In the genomic region with DNA sequence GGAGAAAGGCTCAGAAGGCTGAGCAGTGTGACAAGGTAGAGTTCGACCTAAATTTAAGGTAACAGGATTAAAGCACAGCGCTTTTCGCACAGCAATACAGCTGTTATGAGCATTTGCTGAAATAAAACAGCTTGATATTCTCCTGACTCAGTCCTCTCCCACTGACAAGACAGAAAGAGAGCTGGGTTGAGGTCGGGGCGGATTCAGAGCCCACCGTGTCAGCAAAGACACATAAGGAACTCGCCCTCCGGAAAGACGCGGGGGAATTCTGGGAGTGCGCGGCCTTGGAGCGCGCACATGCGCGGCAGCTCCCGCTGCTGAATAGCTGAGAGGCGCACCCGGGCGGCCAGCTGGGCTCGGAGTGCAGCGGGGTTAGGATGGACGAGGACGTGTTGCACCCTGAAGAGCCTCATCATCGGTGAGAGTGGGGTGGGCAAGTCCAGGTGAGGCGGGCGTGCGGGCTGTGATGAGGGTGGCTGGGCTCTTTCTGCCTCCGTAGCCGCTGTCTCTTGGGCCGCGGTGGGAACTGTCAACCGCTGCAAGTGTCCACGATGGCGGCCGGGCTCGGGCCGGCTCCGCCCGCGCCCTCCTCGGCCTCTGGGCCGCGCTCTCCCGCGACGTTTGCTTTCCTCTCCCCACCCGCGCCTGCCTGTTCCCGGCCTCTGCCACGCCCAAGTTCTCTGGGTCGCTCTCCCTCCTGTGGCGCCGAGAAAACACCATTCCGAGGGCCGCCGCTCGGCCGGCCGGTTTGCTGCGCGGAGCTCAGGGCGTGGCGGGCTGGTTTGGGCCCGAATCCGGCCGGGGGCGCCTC, we compare ENCODE assay signal across 8 cellular contexts.
DNase-seq lines count a peak whose midpoint lies in the region; ATAC-seq and TF ChIP-seq lines count a peak whose summit lies in the region.

No MANE protein-coding gene starts in this region.

- no peak for TF ChIP-seq CTCF in thoracic aorta (IDR thresholded peaks at IDR 0.05)

- H3K36me3 ChIP-seq in thoracic aorta, result no peaks in the 10 kb centered on the region

- H3K9me3 ChIP-seq in thoracic aorta, result no peaks in the 10 kb centered on the region

- H3K27me3 ChIP-seq in thoracic aorta (replicated peaks; ENCODE audit: insufficient read depth), result no peaks in the 10 kb centered on the region

- ATAC-seq in GM19025 (IDR thresholded peaks at IDR 0.05; ENCODE audit: low read depth, unreplicated experiment), result peak; percentile 68
- ATAC-seq in HG03175 (IDR thresholded peaks at IDR 0.05; ENCODE audit: unreplicated experiment), result peak; percentile 58
- peak; percentile 93 for ATAC-seq in esophagus mucosa
- peak; percentile 71 for ATAC-seq in thoracic aorta (ENCODE audit: insufficient number of reproducible peaks, low FRiP score, low read depth)

- peak overlapping the region; percentile 89 for H3K4me3 ChIP-seq in thoracic aorta

- H3K4me1 ChIP-seq in thoracic aorta (ENCODE audit: control insufficient read depth in 1 of 2, low read depth in 2 of 2), result peaks cover 30 to 32% of the 10 kb centered on the region in 2 donors

- peak overlapping the region; percentile 78 to 79 for H3K27ac ChIP-seq in thoracic aorta

- DNase-seq in Ammon's horn (ENCODE audit: low spot score) (peak; percentile 81), NCI-H748 treated with DMSO at 0.1 percent for 48 hours (lab: John Stamatoyannopoulos, UW) (peak; percentile 24), myocyte (ENCODE audit: low read depth) (peak; percentile 84), thoracic aorta (ENCODE audit: low spot score) (peak; percentile 13)
- DNase-seq in activated T-cell treated with anti-CD3 and anti-CD28 coated beads, Interleukin-2, amount 50 U/mL, for 1 hour, result peak; percentile 51

Comparison
In these comparisons a context has a peak if more than half of its experiments do, and no peak if none do; other contexts are left out.
1. Peak in every context shown above with its lines: DNase-seq, ATAC-seq, H3K4me3 ChIP-seq and H3K27ac ChIP-seq.
2. DNase-seq: peak in every context shown above with its lines; median percentile 84 in myocyte; 81 in Ammon's horn; 51 in activated T-cell treated with anti-CD3 and anti-CD28 coated beads, Interleukin-2, amount 50 U/mL, for 1 hour; 24 in NCI-H748 treated with DMSO at 0.1 percent for 48 hours; 13 in thoracic aorta.